ENCODE assay signal across 23 cellular contexts in genomic region chr13:111977184-111977516, GRCh38.
DNase-seq lines count a peak whose midpoint lies in the region; ATAC-seq, FAIRE-seq and TF ChIP-seq lines count a peak whose summit lies in the region.
"Had no signal": no experiment of that assay in that cellular context is flagged by ENCODE, and none has a peak within 500 bp of the region (broad histone marks: within the 10 kb centered on the region; RNA-seq: fewer than 3 reads in every experiment).

No MANE protein-coding gene starts in this region.

- peaks cover 0 to 10% (median 0%) of the 10 kb centered on the region in 12 donors for H3K9me3 ChIP-seq in heart left ventricle
- H3K9me3 ChIP-seq in kidney (ENCODE audit: control insufficient read depth in 1 of 2, low read length in 2 of 2): peaks cover 0 to 6% of the 10 kb centered on the region in 2 donors
- H3K9me3 ChIP-seq: A549 had no signal

- H3K9me3 Mint-ChIP-seq in osteocyte (ENCODE audit: unreplicated experiment) (peaks cover 24% of the 10 kb centered on the region), mesothelial cell of epicardium (peaks cover 13% of the 10 kb centered on the region)

- ATAC-seq in heart left ventricle: no peak
- ATAC-seq: A549, GM23338, HCT116 had no signal

- intact Hi-C loops in cardiac septum (cut with DNase I): no loop called here
- intact Hi-C loops in heart left ventricle (cut with DNase I): no loop called here
- intact Hi-C loops in kidney (cut with DNase I): no loop called here

- H3K36me3 Mint-ChIP-seq in osteocyte (ENCODE audit: unreplicated experiment): no peaks in the 10 kb centered on the region
- H3K36me3 Mint-ChIP-seq in mesothelial cell of epicardium: no peaks in the 10 kb centered on the region
- H3K36me3 Mint-ChIP-seq: CD4-positive, alpha-beta memory T cell had no signal

- H3K4me3 Mint-ChIP-seq in osteocyte (ENCODE audit: unreplicated experiment): no peak overlapping the region
- H3K4me3 Mint-ChIP-seq in mesothelial cell of epicardium: no peak overlapping the region
- H3K4me3 Mint-ChIP-seq: CD4-positive, alpha-beta memory T cell; GM23338; H9 had no signal

- H3K27me3 Mint-ChIP-seq in osteocyte (ENCODE audit: unreplicated experiment) (peaks cover under 1% of the 10 kb centered on the region), mesothelial cell of epicardium (ENCODE audit: low read depth) (peaks cover 51% of the 10 kb centered on the region)

- peaks cover 0 to 14% (median 0%) of the 10 kb centered on the region in 12 donors for H3K4me1 ChIP-seq in heart left ventricle
- no peaks in the 10 kb centered on the region for H3K4me1 ChIP-seq in kidney (ENCODE audit: control insufficient read depth in 1 of 2, insufficient read depth in 1 of 2, low read depth in 1 of 2, low read length in 2 of 2)
- H3K4me1 ChIP-seq: A549 had no signal

- no peaks in the 10 kb centered on the region for H3K4me1 Mint-ChIP-seq in osteocyte (ENCODE audit: unreplicated experiment)
- peaks cover 3% of the 10 kb centered on the region for H3K4me1 Mint-ChIP-seq in mesothelial cell of epicardium

- no peak for FAIRE-seq in kidney (lab: Jason Lieb, UNC)
- FAIRE-seq: A549, G401.6, GM12891, GM18507 had no signal

- H3K9ac ChIP-seq in kidney (ENCODE audit: low read length in 2 of 2): no peak overlapping the region

- peak; percentile 17 for DNase-seq in cardiac septum (ENCODE audit: low spot score)
- no peak for DNase-seq in heart left ventricle
- peak; percentile 29 for DNase-seq in kidney
- peak; percentile 63 for DNase-seq in osteocyte (ENCODE audit: extremely low spot score, unreplicated experiment)
- no peak for DNase-seq in DMS 273 (lab: John Stamatoyannopoulos, UW; ENCODE audit: unreplicated experiment)
- DNase-seq in mesothelial cell of epicardium (ENCODE audit: low spot score in 2 of 2, unreplicated experiment in 2 of 2): no peak
- DNase-seq in GM03348 (ENCODE audit: low spot score): no peak
- DNase-seq: 8988T; ACHN; AML-193; C1 segment of cervical spinal cord; Calu3; CD4-positive, alpha-beta memory T cell; COR-L47; DMS153; DND-41; H9 had no signal

- H3K27ac ChIP-seq in heart left ventricle: no peak overlapping the region
- H3K27ac ChIP-seq in kidney (ENCODE audit: low read depth in 2 of 2, low read length in 2 of 2): no peak overlapping the region
- H3K27ac ChIP-seq: A549 had no signal

- H3K4me3 ChIP-seq in heart left ventricle: no peak overlapping the region
- H3K4me3 ChIP-seq in kidney (ENCODE audit: low read length in 2 of 2): no peak overlapping the region
- H3K4me3 ChIP-seq: A549, GM23338 had no signal

- WGBS in heart left ventricle, 4 donors: 80 to 85% (median 82%) methylated on average over 13 of the region's 13 CpGs

- TF ChIP-seq POLR2A in heart left ventricle (IDR thresholded peaks at IDR 0.05): no peak

- H3K36me3 ChIP-seq in heart left ventricle: no peaks in the 10 kb centered on the region
- no peaks in the 10 kb centered on the region for H3K36me3 ChIP-seq in kidney (ENCODE audit: control insufficient read depth in 1 of 2, insufficient read depth in 2 of 2, low read length in 2 of 2)

- TF ChIP-seq CTCF in heart left ventricle (IDR thresholded peaks at IDR 0.05) (no peak), kidney (IDR thresholded peaks at IDR 0.05; ENCODE audit: borderline replicate concordance, extremely low read depth, insufficient read depth) (no peak), osteocyte (IDR thresholded peaks at IDR 0.05) (no peak), mesothelial cell of epicardium (IDR thresholded peaks at IDR 0.05; ENCODE audit: unreplicated experiment) (no peak)

- H3K27ac Mint-ChIP-seq in osteocyte (ENCODE audit: unreplicated experiment): no peak overlapping the region
- no peak overlapping the region for H3K27ac Mint-ChIP-seq in mesothelial cell of epicardium
- H3K27ac Mint-ChIP-seq: CD4-positive, alpha-beta memory T cell; GM23338; H9 had no signal

- peaks cover 2 to 37% (median 13%) of the 10 kb centered on the region in 9 donors for H3K27me3 ChIP-seq in heart left ventricle

Comparison
In these comparisons a context has a peak if more than half of its experiments do, and no peak if none do; other contexts are left out.
1. DNase-seq: peak in cardiac septum (single experiment), kidney (single experiment) and osteocyte (single experiment); none in heart left ventricle (0 of 5), DMS 273 (single experiment), mesothelial cell of epicardium (0 of 2) and GM03348 (single experiment).